Comparison of ENCODE assay signal across 30 cellular contexts in the genomic region with DNA sequence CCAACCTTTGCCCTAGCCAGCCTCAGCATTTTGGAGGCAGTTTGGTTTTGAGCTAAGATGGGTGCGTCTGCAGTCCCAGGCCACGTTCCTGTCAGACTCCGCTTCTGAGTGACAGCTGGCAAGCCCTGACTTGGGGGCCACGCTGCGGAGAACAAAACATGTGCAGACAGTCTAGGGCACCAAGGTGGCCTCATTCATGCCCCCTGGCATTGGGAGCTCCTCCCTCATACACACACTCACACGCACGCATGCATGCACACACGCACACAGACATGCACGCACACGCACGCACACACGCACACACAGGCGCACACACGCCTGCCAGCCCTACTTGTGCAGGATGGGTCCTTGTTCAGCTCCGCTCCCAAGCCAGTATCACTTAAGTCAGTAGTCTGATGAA.
DNase-seq lines count a peak whose midpoint lies in the region; ATAC-seq and TF ChIP-seq lines count a peak whose summit lies in the region.
"Had no signal": no experiment of that assay in that cellular context is flagged by ENCODE, and none has a peak within 500 bp of the region (broad histone marks: within the 10 kb centered on the region; RNA-seq: fewer than 3 reads in every experiment).

No MANE protein-coding gene starts in this region.

- H3K9me3 ChIP-seq in H9 (ENCODE audit: control insufficient read depth, low read depth, low read length) = no peaks in the 10 kb centered on the region
- H3K9me3 ChIP-seq: A549, gastroesophageal sphincter, neutrophil, thoracic aorta had no signal

- no peak overlapping the region for H2BK20ac ChIP-seq in H9 (ENCODE audit: low read depth, low read length, poor library complexity, severe bottlenecking)

- H3K4me1 ChIP-seq in H9 (ENCODE audit: insufficient read depth, low read length) = no peaks in the 10 kb centered on the region

- H3K4me1 Mint-ChIP-seq in H9 = peaks cover 12 to 26% of the 10 kb centered on the region in 2 experiments
- H3K4me1 Mint-ChIP-seq in osteocyte (ENCODE audit: unreplicated experiment) = peaks cover 9% of the 10 kb centered on the region

- H2BK12ac ChIP-seq in H9 (ENCODE audit: insufficient read length, low read depth, low read length) = no peak overlapping the region

- H3K14ac ChIP-seq in H9 (ENCODE audit: insufficient read depth, low read length) = no peak overlapping the region

- WGBS in H9 (ENCODE audit: extremely low coverage, insufficient read length, low lambda C conversion rate) = no CpG with 5 or more reads among the region's 15 CpGs

- no peak overlapping the region for H3K4me2 ChIP-seq in H9 (ENCODE audit: insufficient read depth, insufficient read length, low read length)
- H3K4me2 ChIP-seq: A549 had no signal

- H3K79me2 ChIP-seq in H9 (ENCODE audit: insufficient read depth, low read length) = no peaks in the 10 kb centered on the region

- H3K4me3 Mint-ChIP-seq in H9 (no peak overlapping the region), osteocyte (ENCODE audit: unreplicated experiment) (no peak overlapping the region)
- H3K4me3 Mint-ChIP-seq: activated CD4-positive, alpha-beta T cell treated with anti-CD3 and anti-CD28 coated beads, Interleukin-2, amount 10 ng/mL, durations not matched to agents 7 days and 5 days; activated naive CD8-positive, alpha-beta T cell; CD4-positive, alpha-beta T cell; stimulated activated naive CD8-positive, alpha-beta T cell treated with anti-CD3 and anti-CD28 coated beads, Interleukin-15, Interleukin-2, amounts not matched to agents 100 ng/mL and 50 ng/mL, for 24 hours; WTC11 had no signal

- no peak overlapping the region for H4K91ac ChIP-seq in H9 (ENCODE audit: insufficient read length, low read depth, low read length)

- H2BK5ac ChIP-seq in H9 (ENCODE audit: insufficient read length, low read length) = no peak overlapping the region

- H4K20me1 ChIP-seq in H9 (ENCODE audit: control insufficient read depth, insufficient read depth, insufficient read length) = no peaks in the 10 kb centered on the region

- DNase-seq in NCI-H82 (lab: John Stamatoyannopoulos, UW) (peak; percentile 71), NCI-H82 treated with DMSO at 0.1 percent for 48 hours (lab: John Stamatoyannopoulos, UW; ENCODE audit: unreplicated experiment) (no peak), H9 (peak; percentile 20), osteocyte (ENCODE audit: extremely low spot score, unreplicated experiment) (peak; percentile 51), 8988T (no peak)
- DNase-seq: AML-193; anterior cingulate cortex; CD4-positive, alpha-beta T cell; DMS 273 treated with DMSO at 0.1 percent for 48 hours; hippocampal formation; Karpas-422; mesendoderm; NCI-H146; NCI-H510A treated with DMSO at 0.1 percent for 48 hours; SIG-M5; T-helper 9 cell had no signal

- no peak overlapping the region for H3K4ac ChIP-seq in H9 (ENCODE audit: low read depth, low read length)

- H2AFZ ChIP-seq in H9 (ENCODE audit: low read length) = no peak overlapping the region

- no peak overlapping the region for H4K8ac ChIP-seq in H9 (replicated peaks; ENCODE audit: insufficient read length, low read depth, low read length)

- H3K56ac ChIP-seq in H9 (ENCODE audit: insufficient read length, low read depth, low read length) = no peak overlapping the region

- no peak overlapping the region for H3T11ph ChIP-seq in H9 (ENCODE audit: low read length)

- H3K23me2 ChIP-seq in H9 (ENCODE audit: insufficient read length, low read depth, low read length, poor library complexity, severe bottlenecking) = no peaks in the 10 kb centered on the region

- H3K18ac ChIP-seq in H9 (ENCODE audit: insufficient read length, low read depth, low read length) = peak overlapping the region; percentile 22

- H3K27me3 ChIP-seq in H9 (ENCODE audit: insufficient read depth, low read length) = no peaks in the 10 kb centered on the region
- H3K27me3 ChIP-seq: gastroesophageal sphincter, neutrophil had no signal

- H3K27ac Mint-ChIP-seq in H9 (no peak overlapping the region), osteocyte (ENCODE audit: unreplicated experiment) (no peak overlapping the region)
- H3K27ac Mint-ChIP-seq: activated CD4-positive, alpha-beta T cell treated with anti-CD3 and anti-CD28 coated beads, Interleukin-2, amount 10 ng/mL, durations not matched to agents 7 days and 5 days; activated naive CD8-positive, alpha-beta T cell; activated T-helper 2 cell treated with anti-CD3 and anti-CD28 coated beads, Interferon-gamma antibody, Interleukin-2, Interleukin-4, amounts not matched to agents 10 μg/mL and 5 μg/mL and 100 μg/mL, durations not matched to agents 14 hours and 24 hours and 36 hours; CD4-positive, alpha-beta T cell; stimulated activated naive CD8-positive, alpha-beta T cell treated with anti-CD3 and anti-CD28 coated beads, Interleukin-15, Interleukin-2, amounts not matched to agents 100 ng/mL and 50 ng/mL, for 24 hours; WTC11 had no signal

- H2BK15ac ChIP-seq in H9 (ENCODE audit: low read depth, low read length) = no peak overlapping the region

- no peaks in the 10 kb centered on the region for H3K27me3 Mint-ChIP-seq in H9 (ENCODE audit: low read depth)
- H3K27me3 Mint-ChIP-seq in osteocyte (ENCODE audit: unreplicated experiment) = no peaks in the 10 kb centered on the region
- H3K27me3 Mint-ChIP-seq: activated CD4-positive, alpha-beta T cell treated with anti-CD3 and anti-CD28 coated beads, Interleukin-2, amount 10 ng/mL, durations not matched to agents 7 days and 5 days; activated naive CD8-positive, alpha-beta T cell; CD4-positive, alpha-beta T cell; stimulated activated naive CD8-positive, alpha-beta T cell treated with anti-CD3 and anti-CD28 coated beads, Interleukin-15, Interleukin-2, amounts not matched to agents 100 ng/mL and 50 ng/mL, for 24 hours had no signal

- H3K9me3 Mint-ChIP-seq in H9 = no peaks in the 10 kb centered on the region
- no peaks in the 10 kb centered on the region for H3K9me3 Mint-ChIP-seq in osteocyte (ENCODE audit: unreplicated experiment)
- H3K9me3 Mint-ChIP-seq: activated CD4-positive, alpha-beta T cell treated with anti-CD3 and anti-CD28 coated beads, Interleukin-2, amount 10 ng/mL, durations not matched to agents 7 days and 5 days; activated T-helper 2 cell treated with anti-CD3 and anti-CD28 coated beads, Interferon-gamma antibody, Interleukin-2, Interleukin-4, amounts not matched to agents 10 μg/mL and 5 μg/mL and 100 μg/mL, durations not matched to agents 14 hours and 24 hours and 36 hours; CD4-positive, alpha-beta T cell; stimulated activated naive CD8-positive, alpha-beta T cell treated with anti-CD3 and anti-CD28 coated beads, Interleukin-15, Interleukin-2, amounts not matched to agents 100 ng/mL and 50 ng/mL, for 24 hours; WTC11 had no signal

- no peak overlapping the region for H2AK5ac ChIP-seq in H9 (ENCODE audit: insufficient read length, low read length)

- no peak overlapping the region for H3K9ac ChIP-seq in H9 (ENCODE audit: extremely low read depth, insufficient read length, low read length)

- no peak overlapping the region for H4K5ac ChIP-seq in H9 (ENCODE audit: insufficient read length, low read depth, low read length)

- H3K36me3 Mint-ChIP-seq in H9 (ENCODE audit: insufficient read depth in 1 of 3, low read depth in 3 of 3) (peaks cover 0 to 15% (median 14%) of the 10 kb centered on the region in 3 experiments; a peak in 4 of 7 replicates), osteocyte (ENCODE audit: unreplicated experiment) (peaks cover 14% of the 10 kb centered on the region)

- H2BK120ac ChIP-seq in H9 (ENCODE audit: low read depth, low read length, poor library complexity, severe bottlenecking) = no peak overlapping the region

- no peak overlapping the region for H3K23ac ChIP-seq in H9 (ENCODE audit: insufficient read length, low read depth, low read length)

- H3K27ac ChIP-seq in H9 (ENCODE audit: insufficient read length, low read depth, low read length) = no peak overlapping the region
- H3K27ac ChIP-seq: A549, gastroesophageal sphincter, neutrophil, thoracic aorta had no signal

- TF ChIP-seq CTCF in H9 (conservative IDR thresholded peaks at IDR 0.05) = no peak
- no peak for TF ChIP-seq CTCF in osteocyte (IDR thresholded peaks at IDR 0.05)

- ATAC-seq in esophagus mucosa (peak; percentile 35), HG03039 (IDR thresholded peaks at IDR 0.05; ENCODE audit: unreplicated experiment) (no peak), HG03439 (IDR thresholded peaks at IDR 0.05; ENCODE audit: unreplicated experiment) (no peak)
- ATAC-seq: A549, gastroesophageal sphincter, left lobe of liver, Panc1, WTC11 had no signal

- H3K79me1 ChIP-seq in H9 (ENCODE audit: insufficient read depth, low read depth, low read length, poor library complexity, severe bottlenecking) = no peaks in the 10 kb centered on the region

Comparison
In these comparisons a context has a peak if more than half of its experiments do, and no peak if none do; other contexts are left out.
1. DNase-seq: peak in NCI-H82 (single experiment), H9 (single experiment) and osteocyte (single experiment); none in NCI-H82 treated with DMSO at 0.1 percent for 48 hours (single experiment) and 8988T (single experiment).